ENCODE assay signal across 1 cellular context in the genomic region with DNA sequence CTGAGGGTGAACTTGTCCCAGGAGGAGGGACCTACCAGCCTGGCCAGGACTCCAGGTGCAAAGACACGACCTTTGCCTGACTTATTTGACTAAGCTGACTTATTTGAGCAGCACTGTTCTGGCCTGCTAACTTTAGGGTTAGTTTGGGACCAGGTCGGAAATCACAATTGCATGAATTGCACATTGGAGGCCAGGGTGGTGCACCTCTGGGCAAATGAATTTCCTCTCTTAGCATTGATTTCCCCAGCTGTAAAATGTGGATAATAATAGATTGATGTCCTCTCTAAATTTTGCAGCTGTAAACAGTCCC.
TF ChIP-seq lines count a peak whose summit lies in the region.

No MANE protein-coding gene starts in this region.

TF ChIP-seq in endothelial cell of umbilical vein, 7 proteins besides CTCF, POLR2A, EP300 and RAD21:
- TF ChIP-seq JUN (IDR thresholded peaks at IDR 0.05; ENCODE audit: borderline replicate concordance, insufficient read depth, insufficient read length, low read depth): no peak
- no peak for TF ChIP-seq MAX (IDR thresholded peaks at IDR 0.05; ENCODE audit: insufficient read depth, insufficient read length)
- TF ChIP-seq MYC (IDR thresholded peaks at IDR 0.05; ENCODE audit: low read depth, low read length): no peak
- TF ChIP-seq EZH2 (IDR thresholded peaks at IDR 0.05; ENCODE audit: borderline replicate concordance, low read depth, low read length, severe bottlenecking): no peak
- TF ChIP-seq FOS (IDR thresholded peaks at IDR 0.05; ENCODE audit: borderline replicate concordance, insufficient read depth, low read length): no peak
- no peak for TF ChIP-seq GATA2 (IDR thresholded peaks at IDR 0.05; ENCODE audit: insufficient read depth, insufficient read length, low read depth, low read length)
- TF ChIP-seq POLR2AphosphoS5 (IDR thresholded peaks at IDR 0.05; ENCODE audit: insufficient read depth, low read depth, low read length): no peak
